11 cellular contexts compared by ENCODE assay signal in the genomic region with DNA sequence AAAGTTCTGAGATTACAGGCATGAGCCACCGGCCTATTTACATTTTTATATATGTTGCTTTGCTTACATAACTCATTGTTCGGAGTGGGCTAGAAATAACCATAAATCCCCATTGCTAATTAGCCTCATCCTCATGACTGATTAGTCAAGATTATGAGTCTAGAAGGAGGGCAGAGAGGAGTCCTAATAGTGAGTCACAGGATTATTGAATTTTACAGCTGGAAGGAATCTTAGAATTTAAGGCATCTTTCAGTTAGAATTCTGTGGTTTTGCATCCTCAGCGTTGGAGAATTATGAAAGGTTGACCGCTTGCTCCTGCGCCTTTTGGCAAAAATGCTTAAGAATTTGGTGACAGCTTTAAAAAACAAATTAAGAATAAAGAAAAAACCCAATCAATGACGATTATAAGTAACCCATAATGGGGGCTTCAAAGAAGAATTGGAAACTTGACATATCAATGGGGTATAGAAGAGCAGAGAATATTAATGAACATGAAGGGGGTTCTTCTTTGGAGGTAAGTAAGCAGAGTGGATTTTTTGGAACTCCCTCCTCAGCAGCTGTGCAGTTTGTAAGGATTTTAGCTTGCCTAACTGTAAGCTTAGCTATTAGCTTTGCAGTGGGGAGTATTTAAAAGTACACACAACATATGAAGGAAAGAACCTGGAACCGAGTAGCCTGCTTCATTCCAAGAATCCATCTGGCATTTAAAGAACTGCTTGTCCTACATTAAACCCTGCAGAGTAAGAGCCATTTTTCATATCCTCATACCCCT. TPM values are rescaled to one million over a fixed set of nuclear protein-coding genes. Genes with fewer than 3 reads are reported as not detected.
DNase-seq lines count a peak whose midpoint lies in the region; TF ChIP-seq lines count a peak whose summit lies in the region.
"Had no signal": no experiment of that assay in that cellular context is flagged by ENCODE, and none has a peak within 500 bp of the region (broad histone marks: within the 10 kb centered on the region; RNA-seq: fewer than 3 reads in every experiment).

No MANE protein-coding gene starts in this region.

- H3K36me3 Mint-ChIP-seq in MCF 10A (ENCODE audit: insufficient read depth, unreplicated experiment) (no peaks in the 10 kb centered on the region), glutamatergic neuron (ENCODE audit: unreplicated experiment) (no peaks in the 10 kb centered on the region)

- H2AFZ ChIP-seq in SK-N-SH (ENCODE audit: low read depth): no peak overlapping the region

- peak overlapping the region; percentile 30; the same call in 1 of the 2 replicates for H3K9ac ChIP-seq in SK-N-SH

- DNase-seq in MCF 10A (ENCODE audit: unreplicated experiment): no peak
- DNase-seq in breast epithelium (ENCODE audit: low spot score in 2 of 2): no peak
- no peak for DNase-seq in SK-N-SH
- DNase-seq in glutamatergic neuron: no peak
- no peak for DNase-seq in GM10266 (ENCODE audit: extremely low spot score)
- DNase-seq in esophagus squamous epithelium (lab: John Stamatoyannopoulos, UW): no peak
- no peak for DNase-seq in dermis blood vessel endothelial cell
- DNase-seq in GOT3 (lab: John Stamatoyannopoulos, UW): no peak
- DNase-seq: amniotic stem cell, COR-L47, T-helper 9 cell had no signal

- H3K27me3 Mint-ChIP-seq in MCF 10A (ENCODE audit: insufficient read depth, unreplicated experiment): no peaks in the 10 kb centered on the region
- peaks cover 8% of the 10 kb centered on the region for H3K27me3 Mint-ChIP-seq in glutamatergic neuron (ENCODE audit: unreplicated experiment)

- CTCF ChIA-PET in MCF 10A (lab: Yijun Ruan, JAX): interaction anchor here (0.6 to 1.5 kb wide), 3 partner anchors 104 to 337 kb away, joined by 3 to 5 read pairs (median 4); no protein-coding TSS in a partner anchor
- CTCF ChIA-PET in SK-N-SH (lab: Yijun Ruan, JAX): interaction anchor here (1.2 to 2.0 kb wide), 4 partner anchors 186 to 654 kb away, joined by 3 to 8 read pairs (median 6); no protein-coding TSS in a partner anchor

- TF ChIP-seq CTCF in MCF 10A (IDR thresholded peaks at IDR 0.05; ENCODE audit: unreplicated experiment): no peak
- TF ChIP-seq CTCF in breast epithelium (IDR thresholded peaks at IDR 0.05): no peak
- no peak for TF ChIP-seq CTCF in SK-N-SH (IDR thresholded peaks at IDR 0.05)
- TF ChIP-seq CTCF in glutamatergic neuron (IDR thresholded peaks at IDR 0.05; ENCODE audit: partially characterized antibody, unreplicated experiment): no peak
- TF ChIP-seq CTCF in GM10266 (IDR thresholded peaks at IDR 0.05; ENCODE audit: control insufficient read depth, insufficient read depth, low read depth, missing control alignments): no peak
- no peak for TF ChIP-seq CTCF in esophagus squamous epithelium (IDR thresholded peaks at IDR 0.05)

- no peak overlapping the region for H3K27ac Mint-ChIP-seq in MCF 10A (ENCODE audit: low read depth, unreplicated experiment)
- no peak overlapping the region for H3K27ac Mint-ChIP-seq in glutamatergic neuron (ENCODE audit: unreplicated experiment)

- TF ChIP-seq POLR2A in breast epithelium (IDR thresholded peaks at IDR 0.05): no peak
- no peak for TF ChIP-seq POLR2A in esophagus squamous epithelium (IDR thresholded peaks at IDR 0.05)

- peak overlapping the region; percentile 74 for H3K4me2 ChIP-seq in SK-N-SH

- H3K27ac ChIP-seq in breast epithelium (no peak overlapping the region), SK-N-SH (ENCODE audit: low read depth in 2 of 2, low read length in 1 of 2) (peak overlapping the region; percentile 39 to 72; a peak in 3 of 4 replicates), esophagus squamous epithelium (no peak overlapping the region)

- no peak overlapping the region for H3K4me3 ChIP-seq in breast epithelium
- H3K4me3 ChIP-seq in SK-N-SH (ENCODE audit: low read depth in 2 of 2, low read length in 1 of 2): no peak overlapping the region
- H3K4me3 ChIP-seq in esophagus squamous epithelium: no peak overlapping the region

- peak overlapping the region; percentile 84 for H3K4me3 Mint-ChIP-seq in MCF 10A (ENCODE audit: unreplicated experiment)
- H3K4me3 Mint-ChIP-seq in glutamatergic neuron (ENCODE audit: unreplicated experiment): peak overlapping the region; percentile 12

- H4K20me1 ChIP-seq in SK-N-SH (ENCODE audit: insufficient read depth): no peaks in the 10 kb centered on the region

- no TSS peak for BruUV-seq in MCF 10A (replicated peaks; lab: Mats Ljungman, UMichigan)

- WGBS in SK-N-SH (ENCODE audit: low lambda C conversion rate): 24% methylated on average over 7 of the region's 7 CpGs
- 65 to 75% methylated on average over 7 of the region's 7 CpGs for WGBS in esophagus squamous epithelium, 2 donors

- POLR2A ChIA-PET in MCF 10A (lab: Yijun Ruan, JAX): interaction anchor here (0.9 to 2.1 kb wide), 8 partner anchors 9 to 232 kb away, joined by 3 to 18 read pairs (median 5); partner anchors contain the start of gene MAPKAP1
- POLR2A ChIA-PET in SK-N-SH (lab: Yijun Ruan, JAX): interaction anchor here (2.0 kb wide), 1 partner anchor 38 kb away, joined by 14 read pairs; the partner anchor contains the start of gene MAPKAP1

- H3F3A ChIP-seq in SK-N-SH (replicated peaks; ENCODE audit: insufficient read depth): peaks cover 27% of the 10 kb centered on the region

- H3K27me3 ChIP-seq in breast epithelium (no peaks in the 10 kb centered on the region), SK-N-SH (ENCODE audit: insufficient read depth) (no peaks in the 10 kb centered on the region), esophagus squamous epithelium (no peaks in the 10 kb centered on the region)

- TF ChIP-seq RAD21 in SK-N-SH (IDR thresholded peaks at IDR 0.05; ENCODE audit: low read length): no peak

- no peaks in the 10 kb centered on the region for H3K9me3 Mint-ChIP-seq in MCF 10A (ENCODE audit: unreplicated experiment)
- peaks cover 11% of the 10 kb centered on the region for H3K9me3 Mint-ChIP-seq in glutamatergic neuron (ENCODE audit: unreplicated experiment)

- H3K36me3 ChIP-seq in breast epithelium (no peaks in the 10 kb centered on the region), SK-N-SH (replicated peaks in 1 of 2; ENCODE audit: control insufficient read depth in 1 of 2, insufficient read depth in 2 of 2, low read length in 1 of 2) (peaks cover 7 to 15% of the 10 kb centered on the region in 2 experiments), esophagus squamous epithelium (no peaks in the 10 kb centered on the region)

- no peaks in the 10 kb centered on the region for H3K4me1 ChIP-seq in breast epithelium
- peaks cover 6 to 9% of the 10 kb centered on the region in 2 experiments; a peak in 3 of 4 replicates for H3K4me1 ChIP-seq in SK-N-SH (ENCODE audit: control insufficient read depth in 1 of 2, insufficient read depth in 2 of 2, low read depth in 1 of 2, low read length in 1 of 2)
- H3K4me1 ChIP-seq in esophagus squamous epithelium: peaks cover 11 to 36% (median 13%) of the 10 kb centered on the region in 3 donors

- intact Hi-C loops in MCF 10A (cut with micrococcal nuclease): loop anchor here (5.0 to 10.0 kb wide), 5 partner anchors 43 to 750 kb away; no protein-coding TSS in a partner anchor
- intact Hi-C loops in breast epithelium (cut with DNase I; ENCODE audit: low total_unique reads): loop anchor here (5.0 kb wide), 1 partner anchor 338 kb away; no protein-coding TSS in a partner anchor
- intact Hi-C loops in esophagus squamous epithelium (cut with DNase I): no loop called here

- peak in 1 of 2 experiments; percentile 88; a peak in 2 of 4 replicates for TF ChIP-seq EP300 in SK-N-SH (IDR thresholded peaks at IDR 0.05; ENCODE audit: borderline replicate concordance in 1 of 2, low read depth in 1 of 2, low read length in 1 of 2)

- peaks cover 26% of the 10 kb centered on the region for H3K79me2 ChIP-seq in SK-N-SH (ENCODE audit: insufficient read depth)

- H3K9me3 ChIP-seq in breast epithelium: no peaks in the 10 kb centered on the region
- no peaks in the 10 kb centered on the region for H3K9me3 ChIP-seq in SK-N-SH
- no peaks in the 10 kb centered on the region for H3K9me3 ChIP-seq in esophagus squamous epithelium

- H3K9me2 ChIP-seq in SK-N-SH: no peaks in the 10 kb centered on the region

- peaks cover 12% of the 10 kb centered on the region for H3K4me1 Mint-ChIP-seq in MCF 10A (ENCODE audit: insufficient read depth, unreplicated experiment)
- H3K4me1 Mint-ChIP-seq in glutamatergic neuron (ENCODE audit: low read depth, unreplicated experiment): peaks cover 9% of the 10 kb centered on the region

TF ChIP-seq in SK-N-SH, 30 proteins besides CTCF, POLR2A, EP300 and RAD21 (continues in another document):
- TF ChIP-seq JUND (IDR thresholded peaks at IDR 0.05): peak; percentile 81
- TF ChIP-seq, protein P1, sequence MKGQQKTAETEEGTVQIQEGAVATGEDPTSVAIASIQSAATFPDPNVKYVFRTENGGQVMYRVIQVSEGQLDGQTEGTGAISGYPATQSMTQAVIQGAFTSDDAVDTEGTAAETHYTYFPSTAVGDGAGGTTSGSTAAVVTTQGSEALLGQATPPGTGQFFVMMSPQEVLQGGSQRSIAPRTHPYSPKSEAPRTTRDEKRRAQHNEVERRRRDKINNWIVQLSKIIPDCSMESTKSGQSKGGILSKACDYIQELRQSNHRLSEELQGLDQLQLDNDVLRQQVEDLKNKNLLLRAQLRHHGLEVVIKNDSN (IDR thresholded peaks at IDR 0.05; ENCODE audit: borderline replicate concordance, low read depth): no peak
- peak; percentile 88 for TF ChIP-seq TEAD4 (IDR thresholded peaks at IDR 0.05; ENCODE audit: borderline replicate concordance, insufficient read depth)
- peak; percentile 63 for TF ChIP-seq FOXM1 (IDR thresholded peaks at IDR 0.05; ENCODE audit: low read depth)
- TF ChIP-seq POLR2AphosphoS5 (IDR thresholded peaks at IDR 0.05; ENCODE audit: low read depth, low read length): peak; percentile 45; the same call in 1 of the 2 replicates
- TF ChIP-seq RFX5 (IDR thresholded peaks at IDR 0.05; ENCODE audit: low read length): no peak
- TF ChIP-seq NFIC (IDR thresholded peaks at IDR 0.05; ENCODE audit: borderline replicate concordance): 0 out of 2 replicates have a peak, but pooled peaks have one; percentile 25
- peak; percentile 86 for TF ChIP-seq FOSL2 (IDR thresholded peaks at IDR 0.05; ENCODE audit: borderline replicate concordance, low read depth)

RNA-seq across cellular contexts. Expression of gene PBX3, which starts 2.4 kb away (rescaled TPM):
- total RNA-seq in MCF 10A (2022): 17.5 and 21.4 TPM in 2 replicates
- 10 to 100 TPM; 29.5 to 31.2 (median 29.8) TPM for total RNA-seq in breast epithelium
- 73.0 and 87.0 TPM in 2 replicates for polyA plus RNA-seq in SK-N-SH (2012; rRNA removed)
- polyA plus RNA-seq in SK-N-SH (2012; cell fraction: cytosol; rRNA removed): 89.5 and 93.2 TPM in 2 replicates
- polyA plus RNA-seq in SK-N-SH (2012; cell fraction: nucleus; rRNA removed): 84.3 and 152 TPM in 2 replicates
- 51.2 TPM for total RNA-seq in glutamatergic neuron (ENCODE audit: unreplicated experiment)
- total RNA-seq in esophagus squamous epithelium: 10 to 100 TPM; 10.2 to 27.1 (median 12.7) TPM
- 10.2 and 12.3 TPM in 2 replicates for total RNA-seq in dermis blood vessel endothelial cell

RNA-seq across cellular contexts. Expression of gene MAPKAP1, which starts 37.8 kb away (rescaled TPM):
- total RNA-seq in MCF 10A (2022): 74.9 and 111 TPM in 2 replicates
- 10 to 100 TPM; 61.3 to 81.9 (median 78.6) TPM for total RNA-seq in breast epithelium
- polyA plus RNA-seq in SK-N-SH (2012; rRNA removed): 97.9 and 117 TPM in 2 replicates
- 102 and 103 TPM in 2 replicates for polyA plus RNA-seq in SK-N-SH (2012; cell fraction: cytosol; rRNA removed)
- polyA plus RNA-seq in SK-N-SH (2012; cell fraction: nucleus; rRNA removed): 81.1 and 148 TPM in 2 replicates
- total RNA-seq in glutamatergic neuron (ENCODE audit: unreplicated experiment): 59.6 TPM
- 10 to 100 TPM; 59.0 to 87.0 (median 70.9) TPM for total RNA-seq in esophagus squamous epithelium
- total RNA-seq in dermis blood vessel endothelial cell: 82.5 and 84.4 TPM in 2 replicates

Comparison
In these comparisons a context has a peak if more than half of its experiments do, and no peak if none do; other contexts are left out.
1. H3K27ac ChIP-seq: peak in SK-N-SH (2 of 2); none in breast epithelium (0 of 2) and esophagus squamous epithelium (0 of 4).